Comparison of ENCODE assay signal across 1 cellular context in genomic region chr10:5442056-5442989, GRCh38.
A peak's percentile ranks its signal among the peaks of the same experiment; 100 is the strongest.
TF ChIP-seq lines count a peak whose summit lies in the region.

No MANE protein-coding gene starts in this region.

TF ChIP-seq in K562, 482 proteins besides CTCF, POLR2A, EP300 and RAD21 (continued from another document):
- TF ChIP-seq CEBPG (CRISPR knock-in tag; IDR thresholded peaks at IDR 0.05) (no peak), CEBPG (tag; conservative IDR thresholded peaks at IDR 0.05 in 1 of 2, IDR thresholded peaks at IDR 0.05 in 1 of 2) (peak; percentile 78 to 84), CC2D1A (IDR thresholded peaks at IDR 0.05) (0 out of 2 replicates have a peak, but pooled peaks have one; percentile 21), CEBPB (tag; IDR thresholded peaks at IDR 0.05) (peak; percentile 89), POU5F1 (IDR thresholded peaks at IDR 0.05; ENCODE audit: borderline replicate concordance, low read depth, low read length, partially characterized antibody) (no peak), KLF16 (IDR thresholded peaks at IDR 0.05) (0 out of 2 replicates have a peak, but pooled peaks have one; percentile 8), ARID3A (IDR thresholded peaks at IDR 0.05; ENCODE audit: borderline replicate concordance, low read depth, low read length) (peak; percentile 30; the same call in 1 of the 2 replicates), SRF (CRISPR knock-in tag; IDR thresholded peaks at IDR 0.05) (0 out of 4 replicates have a peak, but pooled peaks of 1 of the 2 experiments have one; percentile 24), BCOR (IDR thresholded peaks at IDR 0.05) (peak; percentile 43; the same call in 1 of the 2 replicates), POLR2H (tag; IDR thresholded peaks at IDR 0.05; ENCODE audit: low read depth) (0 out of 2 replicates have a peak, but pooled peaks have one; percentile 27), DEAF1 (CRISPR knock-in tag; IDR thresholded peaks at IDR 0.05) (peak; percentile 73), ZNF143 (CRISPR knock-in tag; IDR thresholded peaks at IDR 0.05) (no peak), ZBTB26 (CRISPR knock-in tag; IDR thresholded peaks at IDR 0.05) (no peak), TAL1 (IDR thresholded peaks at IDR 0.05) (0 out of 2 replicates have a peak, but pooled peaks have one; percentile 4), EP400 (IDR thresholded peaks at IDR 0.05) (peak; percentile 39; the same call in 1 of the 2 replicates), MNT (conservative IDR thresholded peaks at IDR 0.05) (peak; percentile 19 to 34; a peak in 1 of 4 replicates), ZBTB1 (CRISPR knock-in tag; IDR thresholded peaks at IDR 0.05; ENCODE audit: borderline replicate concordance, low read depth) (no peak), SMC3 (conservative IDR thresholded peaks at IDR 0.05; ENCODE audit: insufficient read depth, low read depth, low read length) (peak; percentile 56), ZNF592 (IDR thresholded peaks at IDR 0.05) (peak; percentile 57; the same call in 1 of the 2 replicates), ZNF121 (CRISPR knock-in tag; conservative IDR thresholded peaks at IDR 0.05) (peak; percentile 94), ZFPM2 (CRISPR knock-in tag; IDR thresholded peaks at IDR 0.05) (no peak)
